8 cellular contexts compared by ENCODE assay signal in genomic region chr12:79174656-79175055, GRCh38.
DNase-seq lines count a peak whose midpoint lies in the region; ATAC-seq, FAIRE-seq and TF ChIP-seq lines count a peak whose summit lies in the region.

No MANE protein-coding gene starts in this region.

- no peak overlapping the region for H3K27ac ChIP-seq in spleen

- H3K9me3 ChIP-seq in spleen, result peaks cover 0 to 11% (median 4%) of the 10 kb centered on the region in 8 donors

- H3K27me3 ChIP-seq in spleen (replicated peaks in 1 of 7), result no peaks in the 10 kb centered on the region

- 5 to 18% (median 13%) methylated on average over 1 of the region's 1 CpG for WGBS in spleen, 5 donors

- TF ChIP-seq CTCF in NB4 (IDR thresholded peaks at IDR 0.05; ENCODE audit: low read depth, low read length), result no peak
- no peak for TF ChIP-seq CTCF in spleen (IDR thresholded peaks at IDR 0.05 in 8 of 11, conservative IDR thresholded peaks at IDR 0.05 in 3 of 11)

- no peaks in the 10 kb centered on the region for H3K36me3 ChIP-seq in spleen

- no peaks in the 10 kb centered on the region for H3K4me1 ChIP-seq in spleen

- H3K4me3 ChIP-seq in NB4 (ENCODE audit: low read depth, low read length) (no peak overlapping the region), spleen (no peak overlapping the region)

- ATAC-seq in GM21737 (IDR thresholded peaks at IDR 0.05; ENCODE audit: unreplicated experiment), result peak; percentile 65
- no peak for ATAC-seq in esophagus mucosa

- FAIRE-seq in endometrium (lab: Jason Lieb, UNC), result peak; percentile 73

- DNase-seq in GM03348 (ENCODE audit: low spot score) (peak; percentile 37), NB4 (ENCODE audit: low read depth) (peak; percentile 37), stromal cell of bone marrow (ENCODE audit: low read depth) (peak; percentile 18), spleen (no peak), NCI-H187 treated with DMSO at 0.1 percent for 48 hours (lab: John Stamatoyannopoulos, UW) (no peak)

- intact Hi-C loops in spleen (cut with DNase I; ENCODE audit: low total_unique reads), result no loop called here

- no peak for TF ChIP-seq POLR2A in NB4 (IDR thresholded peaks at IDR 0.05; ENCODE audit: extremely low read depth, insufficient read length)
- no peak for TF ChIP-seq POLR2A in spleen (IDR thresholded peaks at IDR 0.05)

Comparison
In these comparisons a context has a peak if more than half of its experiments do, and no peak if none do; other contexts are left out.
1. DNase-seq: peak in GM03348 (single experiment), NB4 (single experiment) and stromal cell of bone marrow (single experiment); none in spleen (single experiment) and NCI-H187 treated with DMSO at 0.1 percent for 48 hours (single experiment).